In genomic region chr9:115213777-115214428, GRCh38 we compare ENCODE assay signal across 11 cellular contexts.
DNase-seq lines count a peak whose midpoint lies in the region; ATAC-seq and TF ChIP-seq lines count a peak whose summit lies in the region.
"Had no signal": no experiment of that assay in that cellular context is flagged by ENCODE, and none has a peak within 500 bp of the region (broad histone marks: within the 10 kb centered on the region; RNA-seq: fewer than 3 reads in every experiment).

No MANE protein-coding gene starts in this region.

- H3K36me3 ChIP-seq in Caco-2 (ENCODE audit: control insufficient read depth, insufficient read depth, low read length) (no peaks in the 10 kb centered on the region), MG63 (no peaks in the 10 kb centered on the region), endodermal cell (ENCODE audit: control insufficient read depth, insufficient read depth, low read length) (no peaks in the 10 kb centered on the region), mucosa of descending colon (ENCODE audit: low read depth) (no peaks in the 10 kb centered on the region)
- H3K36me3 ChIP-seq: upper lobe of left lung had no signal

- no TSS peak for BruUV-seq in Caco-2 (replicated peaks; lab: Mats Ljungman, UMichigan)

- peak; percentile 41 for ATAC-seq in mucosa of descending colon
- ATAC-seq in GM19397 (IDR thresholded peaks at IDR 0.05; ENCODE audit: unreplicated experiment), result no peak
- no peak for ATAC-seq in activated naive CD4-positive, alpha-beta T cell treated with anti-CD3 and anti-CD28 coated beads, Interleukin-2, amount 50 U/mL, for 72 hours

- no peaks in the 10 kb centered on the region for H3K27me3 ChIP-seq in Caco-2 (replicated peaks; ENCODE audit: control insufficient read depth, insufficient read depth, low read length)
- H3K27me3 ChIP-seq in MG63, result no peaks in the 10 kb centered on the region
- no peaks in the 10 kb centered on the region for H3K27me3 ChIP-seq in endodermal cell (ENCODE audit: control insufficient read depth, insufficient read depth, low read length, poor library complexity, severe bottlenecking)
- H3K27me3 ChIP-seq: upper lobe of left lung had no signal

- H3K9me3 ChIP-seq in Caco-2, result no peaks in the 10 kb centered on the region
- H3K9me3 ChIP-seq in MG63, result no peaks in the 10 kb centered on the region
- H3K9me3 ChIP-seq in endodermal cell (ENCODE audit: control insufficient read depth, low read length), result no peaks in the 10 kb centered on the region
- no peaks in the 10 kb centered on the region for H3K9me3 ChIP-seq in mucosa of descending colon
- H3K9me3 ChIP-seq: upper lobe of left lung had no signal

- H3K9ac ChIP-seq in endodermal cell (ENCODE audit: extremely low read depth, low read length, poor library complexity, severe bottlenecking), result no peak overlapping the region

- POLR2A ChIA-PET in Caco-2 (lab: Charles Lee), result interaction anchor here (0.6 kb wide), 1 partner anchor 1473 kb away, joined by 3 read pairs; the partner anchor contains the start of gene TRIM32

- H3K4me3 ChIP-seq in Caco-2 (ENCODE audit: low read depth, low read length) (no peak overlapping the region), MG63 (no peak overlapping the region), endodermal cell (ENCODE audit: low read length) (no peak overlapping the region), mucosa of descending colon (no peak overlapping the region)
- H3K4me3 ChIP-seq: upper lobe of left lung had no signal

- H3K4me3 Mint-ChIP-seq in Caco-2 (ENCODE audit: unreplicated experiment) (no peak overlapping the region), endodermal cell (no peak overlapping the region)

- peak in 1 of 2 experiments; percentile 29 for DNase-seq in Caco-2
- peak; percentile 41 for DNase-seq in MG63
- DNase-seq in endodermal cell, result no peak
- DNase-seq in mucosa of descending colon, result no peak
- no peak for DNase-seq in NOMO-1 treated with DMSO at 0.1 percent for 48 hours (lab: John Stamatoyannopoulos, UW; ENCODE audit: unreplicated experiment)
- DNase-seq in stimulated activated CD4-positive, alpha-beta T cell treated with anti-CD3 and anti-CD28 coated beads, Interleukin-12 subunit alpha, Interleukin-12 subunit beta, amount 100 ng/mL, for 4 hours, result no peak
- DNase-seq in activated naive CD4-positive, alpha-beta T cell treated with anti-CD3 and anti-CD28 coated beads, Interleukin-2, amount 50 U/mL, for 72 hours (ENCODE audit: low spot score in 2 of 2), result no peak
- DNase-seq: activated naive CD4-positive, alpha-beta T cell treated with anti-CD3 and anti-CD28 coated beads, Interleukin-2, amount 50 U/mL, for 16 hours; NCI-H1930; upper lobe of left lung had no signal

- 75 to 88% methylated on average over 2 to 4 of the region's 4 CpGs for WGBS in endodermal cell (ENCODE audit: insufficient coverage in 1 of 2, insufficient read length in 1 of 2), 2 experiments

- H3K36me3 Mint-ChIP-seq in Caco-2 (ENCODE audit: insufficient read depth, unreplicated experiment) (no peaks in the 10 kb centered on the region), endodermal cell (ENCODE audit: low read depth) (no peaks in the 10 kb centered on the region)
- no peaks in the 10 kb centered on the region for H3K36me3 Mint-ChIP-seq in activated naive CD4-positive, alpha-beta T cell treated with anti-CD3 and anti-CD28 coated beads, Interleukin-2, amount 50 U/mL, for 72 hours

- peak overlapping the region; percentile 48 for H3K27ac Mint-ChIP-seq in Caco-2 (ENCODE audit: unreplicated experiment)
- H3K27ac Mint-ChIP-seq in endodermal cell, result peak overlapping the region; percentile 8
- no peak overlapping the region for H3K27ac Mint-ChIP-seq in activated naive CD4-positive, alpha-beta T cell treated with anti-CD3 and anti-CD28 coated beads, Interleukin-2, amount 50 U/mL, for 72 hours

- CTCF ChIA-PET in Caco-2 (lab: Charles Lee), result no interaction called here

- H3K27ac ChIP-seq in endodermal cell (ENCODE audit: low read depth, low read length), result no peak overlapping the region
- H3K27ac ChIP-seq: upper lobe of left lung had no signal

- no peaks in the 10 kb centered on the region for H3K4me1 ChIP-seq in Caco-2
- peaks cover 3% of the 10 kb centered on the region for H3K4me1 ChIP-seq in endodermal cell (ENCODE audit: control insufficient read depth, insufficient read depth, low read length)
- no peaks in the 10 kb centered on the region for H3K4me1 ChIP-seq in mucosa of descending colon (ENCODE audit: low read depth)

- intact Hi-C loops in Caco-2 (cut with micrococcal nuclease; ENCODE audit: unreplicated experiment) (no loop called here), mucosa of descending colon (cut with DNase I, micrococcal nuclease) (no loop called here)

- H3K4me1 Mint-ChIP-seq in Caco-2 (ENCODE audit: low read depth, unreplicated experiment) (peaks cover 12% of the 10 kb centered on the region), endodermal cell (peaks cover 42% of the 10 kb centered on the region)

- no peak for TF ChIP-seq CTCF in Caco-2 (IDR thresholded peaks at IDR 0.05; ENCODE audit: insufficient read depth in 1 of 2, low read depth in 1 of 2, low read length in 1 of 2, severe bottlenecking in 1 of 2, unreplicated experiment in 1 of 2)
- TF ChIP-seq CTCF in endodermal cell (conservative IDR thresholded peaks at IDR 0.05), result no peak
- TF ChIP-seq CTCF in mucosa of descending colon (IDR thresholded peaks at IDR 0.05), result no peak

- H3K9me3 Mint-ChIP-seq in Caco-2 (ENCODE audit: unreplicated experiment) (no peaks in the 10 kb centered on the region), endodermal cell (no peaks in the 10 kb centered on the region)
- no peaks in the 10 kb centered on the region for H3K9me3 Mint-ChIP-seq in activated naive CD4-positive, alpha-beta T cell treated with anti-CD3 and anti-CD28 coated beads, Interleukin-2, amount 50 U/mL, for 72 hours

- H3K27me3 Mint-ChIP-seq in Caco-2 (ENCODE audit: insufficient read depth, unreplicated experiment) (no peaks in the 10 kb centered on the region), endodermal cell (ENCODE audit: insufficient read depth) (no peaks in the 10 kb centered on the region)

Comparison
In these comparisons a context has a peak if more than half of its experiments do, and no peak if none do; other contexts are left out.
1. H3K27ac Mint-ChIP-seq: peak in Caco-2 (single experiment) and endodermal cell (single experiment); none in activated naive CD4-positive, alpha-beta T cell treated with anti-CD3 and anti-CD28 coated beads, Interleukin-2, amount 50 U/mL, for 72 hours (0 of 2).